Comparison of ENCODE assay signal across 12 cellular contexts in the genomic region with DNA sequence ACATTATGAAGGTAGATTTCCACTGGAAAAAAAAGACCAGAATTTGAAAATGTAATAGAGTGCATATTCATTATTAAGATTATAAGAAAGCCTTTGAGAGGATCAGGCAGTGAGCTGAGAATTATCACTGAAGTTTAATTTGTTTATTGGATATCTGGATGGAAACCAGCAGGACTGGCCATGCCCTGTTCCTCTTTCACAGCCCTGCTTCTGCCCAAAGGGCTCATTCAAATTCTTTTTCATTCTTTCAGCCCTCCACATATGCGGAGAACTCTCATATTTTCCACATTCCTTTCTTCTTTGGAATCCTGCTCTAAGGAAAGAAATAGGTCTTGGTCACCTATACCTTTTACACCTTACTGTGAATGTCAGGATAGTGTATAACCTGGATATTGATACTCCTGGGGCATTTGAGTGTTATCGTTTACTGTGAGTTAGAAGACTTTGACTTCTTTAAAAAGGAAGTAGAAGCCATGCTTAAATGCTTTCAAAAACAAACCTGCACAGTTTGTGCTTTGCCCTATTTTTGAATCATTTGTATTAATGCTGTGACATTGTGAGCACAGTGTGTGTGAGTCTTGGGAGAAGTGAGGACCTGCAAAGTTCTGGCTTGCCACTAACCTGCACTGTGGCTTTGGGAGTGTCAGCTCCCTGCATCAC. TPM values are rescaled to one million over a fixed set of nuclear protein-coding genes. Genes with fewer than 3 reads are reported as not detected.
DNase-seq lines count a peak whose midpoint lies in the region; ATAC-seq and TF ChIP-seq lines count a peak whose summit lies in the region.
"Had no signal": no experiment of that assay in that cellular context is flagged by ENCODE, and none has a peak within 500 bp of the region (broad histone marks: within the 10 kb centered on the region; RNA-seq: fewer than 3 reads in every experiment).

No MANE protein-coding gene starts in this region.

- intact Hi-C loops in Right ventricle myocardium superior (cut with DNase I) = no loop called here

- H2BK12ac ChIP-seq in trophoblast cell (ENCODE audit: low read length) = peak overlapping the region; percentile 17

- DNase-seq in stimulated activated naive CD8-positive, alpha-beta T cell treated with anti-CD3 and anti-CD28 coated beads, Interleukin-15, amount 100 ng/mL, for 72 hours = no peak
- DNase-seq in stimulated activated naive CD8-positive, alpha-beta T cell treated with anti-CD3 and anti-CD28 coated beads, Interleukin-15, Interleukin-2, amounts not matched to agents 100 U/mL and 50 U/mL, for 24 hours = no peak
- no peak for DNase-seq in mesothelial cell of epicardium (ENCODE audit: low spot score in 2 of 2, unreplicated experiment in 2 of 2)
- DNase-seq in trophoblast cell = peak in 1 of 2 donors; percentile 15
- DNase-seq in Right ventricle myocardium superior = no peak
- no peak for DNase-seq in MM.1S
- DNase-seq: Calu3; CD8-positive, alpha-beta T cell; H9 had no signal

- no peaks in the 10 kb centered on the region for H3K9me3 Mint-ChIP-seq in stimulated activated naive CD8-positive, alpha-beta T cell treated with anti-CD3 and anti-CD28 coated beads, Interleukin-15, amount 100 ng/mL, for 72 hours
- H3K9me3 Mint-ChIP-seq in mesothelial cell of epicardium = no peaks in the 10 kb centered on the region
- H3K9me3 Mint-ChIP-seq: CD8-positive, alpha-beta T cell had no signal

- H3K27ac Mint-ChIP-seq in stimulated activated naive CD8-positive, alpha-beta T cell treated with anti-CD3 and anti-CD28 coated beads, Interleukin-15, amount 100 ng/mL, for 72 hours = peak overlapping the region; percentile 22 to 40
- peak overlapping the region; percentile 90 for H3K27ac Mint-ChIP-seq in mesothelial cell of epicardium
- H3K27ac Mint-ChIP-seq: CD8-positive, alpha-beta T cell had no signal

- H3K14ac ChIP-seq in trophoblast cell (ENCODE audit: low read length) = no peak overlapping the region

- no peak overlapping the region for H3K4me3 ChIP-seq in trophoblast cell (ENCODE audit: low read depth, low read length)
- H3K4me3 ChIP-seq in MM.1S (ENCODE audit: low read length) = no peak overlapping the region
- H3K4me3 ChIP-seq: BLaER1 treated with 17β-estradiol and CSF1 and Interleukin-3, amounts not matched to agents 10 nM and 100 nM had no signal

- no peaks in the 10 kb centered on the region for H3K27me3 Mint-ChIP-seq in stimulated activated naive CD8-positive, alpha-beta T cell treated with anti-CD3 and anti-CD28 coated beads, Interleukin-15, amount 100 ng/mL, for 72 hours
- H3K27me3 Mint-ChIP-seq in mesothelial cell of epicardium (ENCODE audit: low read depth) = no peaks in the 10 kb centered on the region

- H3K4me2 ChIP-seq in trophoblast cell (ENCODE audit: low read length) (no peak overlapping the region), MM.1S (ENCODE audit: low read depth, low read length) (no peak overlapping the region)
- H3K4me2 ChIP-seq: BLaER1 treated with 17β-estradiol and CSF1 and Interleukin-3, amounts not matched to agents 10 nM and 100 nM had no signal

- H3F3A ChIP-seq in MM.1S (ENCODE audit: insufficient read depth, low read length) = no peaks in the 10 kb centered on the region

- no peak overlapping the region for H3K27ac ChIP-seq in trophoblast cell (ENCODE audit: low read depth, low read length)
- no peak overlapping the region for H3K27ac ChIP-seq in MM.1S (ENCODE audit: low read length)
- H3K27ac ChIP-seq: 22Rv1; BLaER1 treated with 17β-estradiol and CSF1 and Interleukin-3, amounts not matched to agents 10 nM and 100 nM had no signal

- no peak overlapping the region for H2BK120ac ChIP-seq in trophoblast cell (ENCODE audit: insufficient read depth, low read length, poor library complexity)

- peaks cover 12% of the 10 kb centered on the region for H3K4me1 Mint-ChIP-seq in stimulated activated naive CD8-positive, alpha-beta T cell treated with anti-CD3 and anti-CD28 coated beads, Interleukin-15, amount 100 ng/mL, for 72 hours
- H3K4me1 Mint-ChIP-seq in mesothelial cell of epicardium = peaks cover 40% of the 10 kb centered on the region

- H2BK5ac ChIP-seq in trophoblast cell (ENCODE audit: low read depth, low read length, poor library complexity) = no peak overlapping the region

- peaks cover 5% of the 10 kb centered on the region in 2 experiments for H3K4me1 ChIP-seq in trophoblast cell (ENCODE audit: control insufficient read depth in 1 of 2, insufficient read depth in 2 of 2, low read length in 2 of 2)
- H3K4me1 ChIP-seq in MM.1S (ENCODE audit: low read length) = no peaks in the 10 kb centered on the region

- H3K79me1 ChIP-seq in trophoblast cell (ENCODE audit: low read length) = no peaks in the 10 kb centered on the region

- WGBS in trophoblast cell (ENCODE audit: extremely low coverage, insufficient coverage, insufficient read length) = no CpG with 5 or more reads among the region's 2 CpGs

- no peak overlapping the region for H3K4me3 Mint-ChIP-seq in stimulated activated naive CD8-positive, alpha-beta T cell treated with anti-CD3 and anti-CD28 coated beads, Interleukin-15, amount 100 ng/mL, for 72 hours
- no peak overlapping the region for H3K4me3 Mint-ChIP-seq in mesothelial cell of epicardium
- H3K4me3 Mint-ChIP-seq: CD8-positive, alpha-beta T cell; H9 had no signal

- H3K27me3 ChIP-seq in trophoblast cell (ENCODE audit: insufficient read depth, low read length) (no peaks in the 10 kb centered on the region), MM.1S (replicated peaks; ENCODE audit: insufficient read depth, low read length) (no peaks in the 10 kb centered on the region)
- H3K27me3 ChIP-seq: BLaER1 treated with 17β-estradiol and CSF1 and Interleukin-3, amounts not matched to agents 10 nM and 100 nM had no signal

- H3K4ac ChIP-seq in trophoblast cell (ENCODE audit: low read depth, low read length) = no peak overlapping the region

- H3K9me3 ChIP-seq in trophoblast cell (ENCODE audit: insufficient read depth, low read depth, low read length) = peaks cover 2% of the 10 kb centered on the region
- H3K9me3 ChIP-seq in MM.1S (replicated peaks; ENCODE audit: insufficient read depth, low read length) = no peaks in the 10 kb centered on the region

- no peak overlapping the region for H2AK5ac ChIP-seq in trophoblast cell (ENCODE audit: low read length)

- no peak overlapping the region for H4K8ac ChIP-seq in trophoblast cell (ENCODE audit: low read depth, low read length)

- no peak for TF ChIP-seq CTCF in mesothelial cell of epicardium (IDR thresholded peaks at IDR 0.05; ENCODE audit: unreplicated experiment)
- TF ChIP-seq CTCF in MM.1S (IDR thresholded peaks at IDR 0.05; ENCODE audit: low read length) = no peak

- no peak for ATAC-seq in stimulated activated naive CD8-positive, alpha-beta T cell treated with anti-CD3 and anti-CD28 coated beads, Interleukin-15, amount 100 ng/mL, for 72 hours
- no peak for ATAC-seq in stimulated activated naive CD8-positive, alpha-beta T cell treated with anti-CD3 and anti-CD28 coated beads, Interleukin-15, Interleukin-2, amounts not matched to agents 100 U/mL and 50 U/mL, for 24 hours
- ATAC-seq in Right ventricle myocardium superior (ENCODE audit: poor library complexity) (no peak), HG02798 (IDR thresholded peaks at IDR 0.05; ENCODE audit: poor library complexity, unreplicated experiment) (no peak)
- ATAC-seq: CD8-positive, alpha-beta T cell had no signal

- peaks cover 9% of the 10 kb centered on the region for H3K36me3 Mint-ChIP-seq in mesothelial cell of epicardium
- H3K36me3 Mint-ChIP-seq: CD8-positive, alpha-beta T cell had no signal

- H3K36me3 ChIP-seq in trophoblast cell (ENCODE audit: control insufficient read depth in 1 of 2, insufficient read depth in 2 of 2, low read length in 2 of 2) (peaks cover 2 to 3% of the 10 kb centered on the region in 2 experiments), MM.1S (replicated peaks; ENCODE audit: insufficient read depth, low read length) (no peaks in the 10 kb centered on the region)

- no peaks in the 10 kb centered on the region for H4K20me1 ChIP-seq in MM.1S (ENCODE audit: insufficient read depth, low read length)

- H4K12ac ChIP-seq in trophoblast cell (ENCODE audit: low read depth, low read length) = no peak overlapping the region

- no peak overlapping the region for H3K23ac ChIP-seq in trophoblast cell (ENCODE audit: low read length)

- H3K9ac ChIP-seq in trophoblast cell (ENCODE audit: low read length) (no peak overlapping the region), MM.1S (ENCODE audit: low read length) (no peak overlapping the region)
- H3K9ac ChIP-seq: BLaER1 treated with 17β-estradiol and CSF1 and Interleukin-3, amounts not matched to agents 10 nM and 100 nM had no signal

- no peak overlapping the region for H4K91ac ChIP-seq in trophoblast cell (ENCODE audit: low read depth, low read length)

- H3K79me2 ChIP-seq in trophoblast cell (ENCODE audit: control insufficient read depth, insufficient read depth, low read length, poor library complexity) (no peaks in the 10 kb centered on the region), MM.1S (ENCODE audit: low read length) (no peaks in the 10 kb centered on the region)

- no peaks in the 10 kb centered on the region for H3K9me2 ChIP-seq in MM.1S (replicated peaks; ENCODE audit: insufficient read depth, low read length)

- H2AFZ ChIP-seq in trophoblast cell (ENCODE audit: insufficient read depth, low read length, poor library complexity) = no peak overlapping the region
- no peak overlapping the region for H2AFZ ChIP-seq in MM.1S (ENCODE audit: low read length)

- no peak overlapping the region for H3K18ac ChIP-seq in trophoblast cell (ENCODE audit: low read length)

RNA-seq across cellular contexts. Expression of a gene that starts 35.5 kb away (rescaled TPM):
- total RNA-seq in mesothelial cell of epicardium = 62.3 to 64.8 TPM (median 64.6 TPM) in 3 replicates
- polyA plus RNA-seq in trophoblast cell (2013) = 17.8 and 18.7 TPM in 2 replicates
- 4.5 TPM for total RNA-seq in Right ventricle myocardium superior

Comparison
In these comparisons a context has a peak if more than half of its experiments do, and no peak if none do; other contexts are left out.
1. RNA of a gene that starts 35.5 kb away (total RNA-seq): 62.3 to 64.8 TPM in mesothelial cell of epicardium; 4.5 TPM in Right ventricle myocardium superior (single experiment); every median in the first group is over 10 times any median in the second.